1 cellular context compared by ENCODE assay signal in the genomic region with DNA sequence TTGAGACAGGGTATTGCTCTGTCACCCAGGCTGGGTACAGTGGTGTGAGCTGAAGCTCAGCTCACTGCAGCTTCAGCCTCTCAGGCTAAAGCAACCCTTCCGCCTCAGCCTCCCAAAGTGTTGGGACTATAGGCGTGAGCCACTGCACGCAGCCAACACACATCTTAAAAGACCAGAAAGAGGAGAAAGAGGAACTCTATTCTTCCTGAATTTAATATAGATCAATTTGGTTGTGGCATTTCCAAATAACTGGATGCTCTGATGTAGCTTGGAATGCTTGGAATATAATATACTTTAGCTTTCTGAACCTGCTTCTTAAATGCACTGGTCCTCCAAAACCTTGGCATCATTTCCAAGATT.
TF ChIP-seq lines count a peak whose summit lies in the region.

No MANE protein-coding gene starts in this region.

TF ChIP-seq in WTC11, 78 proteins besides CTCF, POLR2A, EP300 and RAD21 (continued from another document):
- TF ChIP-seq, protein P1, sequence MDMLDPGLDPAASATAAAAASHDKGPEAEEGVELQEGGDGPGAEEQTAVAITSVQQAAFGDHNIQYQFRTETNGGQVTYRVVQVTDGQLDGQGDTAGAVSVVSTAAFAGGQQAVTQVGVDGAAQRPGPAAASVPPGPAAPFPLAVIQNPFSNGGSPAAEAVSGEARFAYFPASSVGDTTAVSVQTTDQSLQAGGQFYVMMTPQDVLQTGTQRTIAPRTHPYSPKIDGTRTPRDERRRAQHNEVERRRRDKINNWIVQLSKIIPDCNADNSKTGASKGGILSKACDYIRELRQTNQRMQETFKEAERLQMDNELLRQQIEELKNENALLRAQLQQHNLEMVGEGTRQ (CRISPR knock-in tag; IDR thresholded peaks at IDR 0.05) = no peak
